In the genomic region with DNA sequence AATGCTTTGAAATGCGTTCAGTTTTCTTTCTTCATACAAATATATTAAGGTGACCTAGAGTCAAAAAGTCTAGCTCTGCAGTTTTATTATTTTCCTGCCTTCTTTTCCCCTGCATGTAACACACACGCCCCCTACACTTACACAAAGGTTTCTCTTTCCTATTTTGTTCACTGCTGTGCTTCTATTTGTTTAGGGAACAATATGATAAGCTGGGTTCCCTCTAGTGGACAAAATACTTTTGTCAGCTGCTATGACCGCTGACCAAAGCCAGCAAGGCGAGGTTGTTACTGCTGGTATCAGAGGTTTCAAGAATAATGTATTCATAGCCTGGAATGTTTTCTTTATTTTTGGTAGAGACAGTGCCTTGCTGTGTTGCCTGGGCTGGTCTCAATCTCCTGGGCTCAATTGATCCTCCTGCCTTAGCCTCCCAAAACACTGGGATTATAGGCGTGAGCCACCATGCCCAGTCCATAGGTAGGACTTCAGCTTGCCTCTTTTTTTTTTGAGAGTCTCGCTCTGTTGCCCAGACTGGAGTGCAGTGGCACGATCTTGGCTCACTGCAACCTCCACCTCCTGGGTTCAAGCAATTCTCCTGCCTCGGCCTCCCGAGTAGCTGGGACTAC, we compare ENCODE assay signal across 8 cellular contexts. TPM values are rescaled to one million over a fixed set of nuclear protein-coding genes. Genes with fewer than 3 reads are reported as not detected.
A peak's percentile ranks its signal among the peaks of the same experiment; 100 is the strongest.
DNase-seq lines count a peak whose midpoint lies in the region; ATAC-seq and TF ChIP-seq lines count a peak whose summit lies in the region.

No MANE protein-coding gene starts in this region.

- intact Hi-C loops in IMR-90 (cut with micrococcal nuclease) = loop anchor here (1.0 kb wide), 1 partner anchor 34 kb away; a partner anchor contains a TSS

- H3K4me3 Mint-ChIP-seq in mesothelial cell of epicardium = no peak overlapping the region

- no peaks in the 10 kb centered on the region for H3K9me1 ChIP-seq in IMR-90 (ENCODE audit: insufficient read depth, low read length)

- H3K79me1 ChIP-seq in IMR-90 (ENCODE audit: low read depth in 1 of 2, low read length in 2 of 2) = no peaks in the 10 kb centered on the region; a peak in 1 of 4 replicates

- H2BK20ac ChIP-seq in IMR-90 (ENCODE audit: low read depth, low read length) = no peak overlapping the region

- no peaks in the 10 kb centered on the region for H3K9me3 Mint-ChIP-seq in mesothelial cell of epicardium

- H3K14ac ChIP-seq in IMR-90 (replicated peaks; ENCODE audit: low read depth, low read length) = no peak overlapping the region

- H4K8ac ChIP-seq in IMR-90 (ENCODE audit: low read depth in 2 of 2, low read length in 2 of 2) = no peak overlapping the region

- H3K4me3 ChIP-seq in IMR-90 (ENCODE audit: insufficient read depth, low read depth, low read length) (no peak overlapping the region), epithelial cell of proximal tubule (ENCODE audit: low read depth, low read length) (no peak overlapping the region)

- no peak overlapping the region for H3K4ac ChIP-seq in IMR-90 (ENCODE audit: low read depth, low read length)

- H3K4me2 ChIP-seq in IMR-90 (ENCODE audit: low read depth, low read length) = no peak overlapping the region

- H3K56ac ChIP-seq in IMR-90 (ENCODE audit: extremely low read depth, insufficient read depth, low read length) = no peak overlapping the region

- peaks cover 11% of the 10 kb centered on the region for H3K36me3 Mint-ChIP-seq in mesothelial cell of epicardium

- H2AK9ac ChIP-seq in IMR-90 (replicated peaks; ENCODE audit: low read depth, low read length, poor library complexity) = peak overlapping the region; percentile 26

- dilution Hi-C loops in IMR-90 (cut with HindIII; ENCODE audit: low sequenced_read_pairs, unreplicated experiment) = no loop called here

- H2AFZ ChIP-seq in IMR-90 (replicated peaks; ENCODE audit: low read length, poor library complexity) = no peak overlapping the region

- peaks cover 9% of the 10 kb centered on the region for H3K36me3 ChIP-seq in IMR-90 (ENCODE audit: control insufficient read depth, insufficient read depth, low read length)

- TF ChIP-seq RAD21 in IMR-90 (IDR thresholded peaks at IDR 0.05; ENCODE audit: low read length) = peak; percentile 59

- no peak overlapping the region for H2BK5ac ChIP-seq in IMR-90 (ENCODE audit: low read depth, low read length, poor library complexity, severe bottlenecking)

- peak; percentile 78 for TF ChIP-seq CTCF in IMR-90 (conservative IDR thresholded peaks at IDR 0.05; ENCODE audit: low read depth, low read length)
- peak; percentile 56 for TF ChIP-seq CTCF in RWPE1 (conservative IDR thresholded peaks at IDR 0.05; ENCODE audit: low read depth)
- peak; percentile 71 for TF ChIP-seq CTCF in epithelial cell of proximal tubule (conservative IDR thresholded peaks at IDR 0.05; ENCODE audit: low read depth, low read length)
- TF ChIP-seq CTCF in mesothelial cell of epicardium (IDR thresholded peaks at IDR 0.05; ENCODE audit: unreplicated experiment) = peak; percentile 73

- H3K27ac ChIP-seq in IMR-90 (ENCODE audit: insufficient read depth, low read length) = no peak overlapping the region
- H3K27ac ChIP-seq in RWPE1 = no peak overlapping the region

- in situ Hi-C loops in IMR-90 (cut with MboI; ENCODE audit: low sequenced_read_pairs) = no loop called here

- no peak overlapping the region for H2BK15ac ChIP-seq in IMR-90 (ENCODE audit: low read depth, low read length)

- ATAC-seq in IMR-90 (ENCODE audit: low read depth) (peak; percentile 99), GM19023 (IDR thresholded peaks at IDR 0.05; ENCODE audit: unreplicated experiment) (no peak), HG02840 (IDR thresholded peaks at IDR 0.05; ENCODE audit: low FRiP score, unreplicated experiment) (no peak)

- BruUV-seq in IMR-90 (replicated peaks; lab: Mats Ljungman, UMichigan) = no TSS peak

- H3K4me1 ChIP-seq in IMR-90 (ENCODE audit: control insufficient read depth, insufficient read depth, low read length) = no peaks in the 10 kb centered on the region

- no peak overlapping the region for H2BK120ac ChIP-seq in IMR-90 (ENCODE audit: low read depth, low read length)

- peaks cover 3% of the 10 kb centered on the region for H3K4me1 Mint-ChIP-seq in mesothelial cell of epicardium

- H3K18ac ChIP-seq in IMR-90 (ENCODE audit: low read depth, low read length) = no peak overlapping the region

- DNase-seq in NCI-H2171 treated with DMSO at 0.1 percent for 48 hours (lab: John Stamatoyannopoulos, UW) = peak; percentile 36
- DNase-seq in NCI-H2171 (lab: John Stamatoyannopoulos, UW) = no peak
- DNase-seq in IMR-90 = peak; percentile 83
- peak; percentile 42 for DNase-seq in RWPE1 (ENCODE audit: low spot score)
- DNase-seq in epithelial cell of proximal tubule (ENCODE audit: low read depth) = peak; percentile 35
- DNase-seq in mesothelial cell of epicardium (ENCODE audit: low spot score in 2 of 2, unreplicated experiment in 2 of 2) = no peak

- no peak overlapping the region for H4K91ac ChIP-seq in IMR-90 (ENCODE audit: insufficient read depth, low read depth, low read length)

- no peak overlapping the region for H3K23ac ChIP-seq in IMR-90 (ENCODE audit: low read depth, low read length)

- CTCF ChIA-PET in IMR-90 (lab: Yijun Ruan, JAX) = interaction anchor here (0.6 to 2.3 kb wide), 15 partner anchors 10 to 463 kb away, joined by 3 to 34 read pairs (median 4); a partner anchor contains a TSS
- CTCF ChIA-PET in RWPE1 (lab: Yijun Ruan, JAX) = interaction anchor here (0.5 to 1.6 kb wide), 14 partner anchors 14 to 648 kb away, joined by 3 to 9 read pairs (median 3); a partner anchor contains a TSS

- no peak overlapping the region for H3K9ac ChIP-seq in IMR-90 (ENCODE audit: low read depth, low read length)

- no peak for TF ChIP-seq POLR2A in IMR-90 (IDR thresholded peaks at IDR 0.05; ENCODE audit: low read depth, low read length)

- no peak overlapping the region for H2AK5ac ChIP-seq in IMR-90 (ENCODE audit: low read depth, low read length)

- POLR2A ChIA-PET in IMR-90 (lab: Charles Lee; ENCODE audit: unreplicated experiment) (no interaction called here), RWPE1 (lab: Yijun Ruan, JAX; ENCODE audit: low non-redundant PET) (no interaction called here)

- H3K27me3 ChIP-seq in IMR-90 (ENCODE audit: control insufficient read depth, insufficient read depth, low read length) = no peaks in the 10 kb centered on the region

- no peaks in the 10 kb centered on the region for H3K27me3 Mint-ChIP-seq in mesothelial cell of epicardium (ENCODE audit: low read depth)

- no CpG with 5 or more reads among the region's 9 CpGs for WGBS in IMR-90 (ENCODE audit: extremely low coverage in 2 of 2, insufficient read length in 1 of 2), 2 experiments

- no peak overlapping the region for H3K27ac Mint-ChIP-seq in mesothelial cell of epicardium

- no peak overlapping the region for H4K5ac ChIP-seq in IMR-90 (ENCODE audit: low read depth, low read length)

- H4K20me1 ChIP-seq in IMR-90 (ENCODE audit: insufficient read depth, low read length) = no peaks in the 10 kb centered on the region

- no peaks in the 10 kb centered on the region for H3K9me3 ChIP-seq in IMR-90 (ENCODE audit: control insufficient read depth, insufficient read depth, low read length)

TF ChIP-seq in IMR-90, 13 proteins besides CTCF, POLR2A, EP300 and RAD21:
- TF ChIP-seq, protein P1, sequence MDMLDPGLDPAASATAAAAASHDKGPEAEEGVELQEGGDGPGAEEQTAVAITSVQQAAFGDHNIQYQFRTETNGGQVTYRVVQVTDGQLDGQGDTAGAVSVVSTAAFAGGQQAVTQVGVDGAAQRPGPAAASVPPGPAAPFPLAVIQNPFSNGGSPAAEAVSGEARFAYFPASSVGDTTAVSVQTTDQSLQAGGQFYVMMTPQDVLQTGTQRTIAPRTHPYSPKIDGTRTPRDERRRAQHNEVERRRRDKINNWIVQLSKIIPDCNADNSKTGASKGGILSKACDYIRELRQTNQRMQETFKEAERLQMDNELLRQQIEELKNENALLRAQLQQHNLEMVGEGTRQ (IDR thresholded peaks at IDR 0.05; ENCODE audit: low read depth, low read length) = no peak
- TF ChIP-seq BHLHE40 (IDR thresholded peaks at IDR 0.05; ENCODE audit: low read depth, low read length) (no peak), NFE2L2 (IDR thresholded peaks at IDR 0.05; ENCODE audit: low read depth, low read length) (no peak), MXI1 (IDR thresholded peaks at IDR 0.05; ENCODE audit: borderline replicate concordance, low read depth, low read length) (no peak), FOS (IDR thresholded peaks at IDR 0.05; ENCODE audit: low read depth, low read length) (no peak), SMC3 (IDR thresholded peaks at IDR 0.05; ENCODE audit: low read depth, low read length) (peak; percentile 56), RFX5 (IDR thresholded peaks at IDR 0.05; ENCODE audit: low read depth, low read length) (no peak), CEBPB (IDR thresholded peaks at IDR 0.05; ENCODE audit: low read depth, low read length) (no peak)

RNA-seq across cellular contexts. Expression of a gene that starts 33.4 kb away (rescaled TPM):
- 8.1 and 9.9 TPM in 2 replicates for total RNA-seq in IMR-90 (2012; rRNA removed)
- 17.8 and 18.5 TPM in 2 replicates for polyA plus RNA-seq in IMR-90 (2012; rRNA removed)
- polyA plus RNA-seq in IMR-90 (2012; cell fraction: cytosol; rRNA removed) = 11.6 and 15.5 TPM in 2 replicates
- polyA plus RNA-seq in IMR-90 (2012; cell fraction: nucleus; rRNA removed; ENCODE audit: low replicate concordance) = 24.1 and 27.4 TPM in 2 replicates
- 16.6 and 21.0 TPM in 2 replicates for total RNA-seq in epithelial cell of proximal tubule
- total RNA-seq in mesothelial cell of epicardium = 37.5 to 47.6 TPM (median 45.7 TPM) in 3 replicates

RNA-seq across cellular contexts. Expression of a gene that starts 47.9 kb away (rescaled TPM):
- total RNA-seq in IMR-90 (2012; rRNA removed) (3.3 and 3.4 TPM in 2 replicates), epithelial cell of proximal tubule (12.9 and 21.2 TPM in 2 replicates), mesothelial cell of epicardium (23.1 to 25.0 TPM (median 24.5 TPM) in 3 replicates)
- polyA plus RNA-seq in IMR-90 (2012; rRNA removed) = 7.0 and 7.8 TPM in 2 replicates
- polyA plus RNA-seq in IMR-90 (2012; cell fraction: cytosol; rRNA removed) = 4.5 and 5.1 TPM in 2 replicates
- polyA plus RNA-seq in IMR-90 (2012; cell fraction: nucleus; rRNA removed; ENCODE audit: low replicate concordance) = 15.7 and 20.4 TPM in 2 replicates

Comparison
In these comparisons a context has a peak if more than half of its experiments do, and no peak if none do; other contexts are left out.
1. DNase-seq: peak in NCI-H2171 treated with DMSO at 0.1 percent for 48 hours (single experiment), IMR-90 (single experiment), RWPE1 (single experiment) and epithelial cell of proximal tubule (single experiment); none in NCI-H2171 (single experiment) and mesothelial cell of epicardium (0 of 2).
2. Peak in every context shown above with its lines, with median percentiles within 50 percentile points of each other: CTCF ChIP-seq.